ENCODE assay signal across 8 cellular contexts in the genomic region with DNA sequence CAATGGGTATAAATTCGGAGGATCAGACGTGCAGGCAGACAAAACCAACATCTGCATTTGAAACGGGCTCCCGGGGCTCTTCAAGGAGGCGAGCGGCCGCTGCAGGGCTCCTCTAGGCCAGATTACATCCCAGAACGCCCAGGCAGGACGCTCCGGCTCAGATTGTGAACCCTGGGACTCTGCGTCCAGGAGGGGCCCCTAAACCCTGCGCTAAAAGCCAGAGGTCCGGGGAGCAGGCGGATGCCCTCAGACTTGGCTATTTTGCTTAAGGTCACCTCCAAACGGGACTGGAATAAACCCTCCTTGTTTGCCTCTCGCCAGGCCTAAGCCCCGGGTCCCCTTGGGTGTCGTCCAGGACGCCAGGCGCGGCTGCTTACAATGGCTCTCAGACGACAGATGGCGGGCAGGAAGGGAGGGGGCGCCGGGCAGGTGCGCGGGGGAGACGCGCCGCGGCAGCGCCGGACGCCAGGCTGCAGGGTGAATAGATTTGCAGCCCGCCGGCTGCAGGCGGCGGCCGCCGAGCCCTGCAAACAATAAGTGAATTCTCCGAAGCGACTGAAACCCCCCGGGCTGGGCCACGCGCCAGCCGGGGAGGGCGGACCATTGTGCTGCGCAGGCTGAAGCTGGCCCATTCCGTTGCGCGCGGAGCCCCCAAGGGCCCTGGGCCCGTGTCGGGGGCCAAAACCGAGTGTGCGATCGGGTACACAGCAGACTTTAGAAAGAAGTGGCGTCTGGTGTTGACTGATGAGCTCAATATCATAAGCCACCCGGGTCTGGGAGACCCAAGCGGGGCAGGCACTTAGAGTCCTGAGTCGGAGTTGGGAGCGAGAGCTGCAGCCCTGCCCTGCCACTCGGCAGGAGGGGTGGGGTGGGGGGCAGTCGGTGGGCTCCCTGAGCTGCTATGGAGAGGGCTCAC. TPM values are rescaled to one million over a fixed set of nuclear protein-coding genes. Genes with fewer than 3 reads are reported as not detected.
DNase-seq lines count a peak whose midpoint lies in the region; ATAC-seq, FAIRE-seq and TF ChIP-seq lines count a peak whose summit lies in the region.

No MANE protein-coding gene starts in this region.

- TF ChIP-seq CTCF in fibroblast of the aortic adventitia (IDR thresholded peaks at IDR 0.05; ENCODE audit: insufficient read depth, low read length), result no peak
- TF ChIP-seq CTCF in neural crest cell (conservative IDR thresholded peaks at IDR 0.05), result no peak
- no peak for TF ChIP-seq CTCF in D721Med (IDR thresholded peaks at IDR 0.05; ENCODE audit: insufficient read depth, missing control alignments)

- peak overlapping the region; percentile 84 for H3K4me3 Mint-ChIP-seq in neural crest cell

- peak overlapping the region; percentile 46 for H3K4me3 ChIP-seq in fibroblast of the aortic adventitia (ENCODE audit: low read depth, low read length)

- FAIRE-seq in D721Med (lab: Jason Lieb, UNC), result no peak

- peaks cover 28% of the 10 kb centered on the region for H3K4me1 Mint-ChIP-seq in neural crest cell

- peaks cover 5% of the 10 kb centered on the region for H3K36me3 Mint-ChIP-seq in neural crest cell (ENCODE audit: low read depth)

- no peak for ATAC-seq in HG03439 (IDR thresholded peaks at IDR 0.05; ENCODE audit: unreplicated experiment)

- peaks cover 11% of the 10 kb centered on the region for H3K9me3 Mint-ChIP-seq in neural crest cell

- peak overlapping the region; percentile 31 for H3K27ac Mint-ChIP-seq in neural crest cell (ENCODE audit: unreplicated experiment)

- H3K27me3 Mint-ChIP-seq in neural crest cell (ENCODE audit: low read depth), result peaks cover 77% of the 10 kb centered on the region

- DNase-seq in DMS79 treated with DMSO at 0.1 percent for 48 hours (lab: John Stamatoyannopoulos, UW) (peak; percentile 84), NCI-H748 treated with DMSO at 0.1 percent for 48 hours (lab: John Stamatoyannopoulos, UW) (peak; percentile 60), fibroblast of the aortic adventitia (ENCODE audit: low read depth) (no peak), neural crest cell (ENCODE audit: low read depth, low spot score) (peak; percentile 63), EL (no peak), D721Med (ENCODE audit: insufficient read length, low spot score) (no peak)
- DNase-seq in stimulated activated CD4-positive, alpha-beta T cell treated with anti-CD3 and anti-CD28 coated beads, Interleukin-4, amount 100 ng/mL, for 1 hour, result no peak

RNA-seq across cellular contexts. Expression of a gene that starts 32.3 kb away (rescaled TPM):
- total RNA-seq in fibroblast of the aortic adventitia (ENCODE audit: low replicate concordance) (65.0 and 75.7 TPM in 2 replicates), neural crest cell (55.6 and 59.5 TPM in 2 replicates)

Comparison
In these comparisons a context has a peak if more than half of its experiments do, and no peak if none do; other contexts are left out.
1. DNase-seq: peak in DMS79 treated with DMSO at 0.1 percent for 48 hours (single experiment), NCI-H748 treated with DMSO at 0.1 percent for 48 hours (single experiment) and neural crest cell (single experiment); none in fibroblast of the aortic adventitia (single experiment), stimulated activated CD4-positive, alpha-beta T cell treated with anti-CD3 and anti-CD28 coated beads, Interleukin-4, amount 100 ng/mL, for 1 hour (single experiment), EL (single experiment) and D721Med (single experiment).